In the genomic region with DNA sequence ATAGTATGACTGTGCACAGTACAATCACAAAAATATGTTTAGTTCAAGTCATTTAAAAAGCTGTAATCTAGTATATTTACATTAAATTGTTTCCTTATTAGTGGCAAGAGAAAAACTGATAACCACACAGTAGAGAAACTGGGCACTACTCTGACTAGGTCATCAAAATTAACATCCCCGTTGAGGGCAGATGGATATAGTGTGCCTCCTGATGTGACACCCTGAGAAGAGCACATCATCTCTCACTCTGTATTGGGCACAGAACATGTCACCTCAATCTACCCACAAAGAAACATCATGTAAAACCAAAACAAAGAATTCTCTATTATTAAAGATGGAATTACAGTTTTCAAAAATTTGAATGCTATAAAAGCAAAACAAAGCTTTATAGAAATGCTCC, we compare ENCODE assay signal across 16 cellular contexts.
DNase-seq lines count a peak whose midpoint lies in the region; TF ChIP-seq lines count a peak whose summit lies in the region.
"Had no signal": no experiment of that assay in that cellular context is flagged by ENCODE, and none has a peak within 500 bp of the region (broad histone marks: within the 10 kb centered on the region; RNA-seq: fewer than 3 reads in every experiment).

No MANE protein-coding gene starts in this region.

- H3K27me3 ChIP-seq in PC-9 (ENCODE audit: insufficient read depth, low read depth) (no peaks in the 10 kb centered on the region), mucosa of rectum (ENCODE audit: control insufficient read depth in 2 of 2, insufficient read depth in 2 of 2, low read length in 2 of 2) (no peaks in the 10 kb centered on the region), tibial artery (no peaks in the 10 kb centered on the region), SJCRH30 (no peaks in the 10 kb centered on the region)
- H3K27me3 ChIP-seq: ovary had no signal

- CTCF ChIA-PET in PC-9 (lab: Charles Lee), result no interaction called here

- H3K36me3 Mint-ChIP-seq in immature natural killer cell, result no peaks in the 10 kb centered on the region
- H3K36me3 Mint-ChIP-seq: CD4-positive, CD25-positive, alpha-beta regulatory T cell had no signal

- H3K36me3 ChIP-seq in PC-9 (ENCODE audit: low read depth), result no peaks in the 10 kb centered on the region
- no peaks in the 10 kb centered on the region for H3K36me3 ChIP-seq in mucosa of rectum (ENCODE audit: control insufficient read depth in 2 of 2, insufficient read depth in 2 of 2, low read length in 2 of 2)
- H3K36me3 ChIP-seq in tibial artery, result no peaks in the 10 kb centered on the region
- H3K36me3 ChIP-seq in SJCRH30, result no peaks in the 10 kb centered on the region
- H3K36me3 ChIP-seq: ovary had no signal

- no peak overlapping the region for H3K27ac Mint-ChIP-seq in immature natural killer cell
- H3K27ac Mint-ChIP-seq: activated CD8-positive, alpha-beta T cell treated with anti-CD3 and anti-CD28 coated beads for 36 hours; CD4-positive, CD25-positive, alpha-beta regulatory T cell had no signal

- H3K4me1 ChIP-seq in PC-9 (replicated peaks; ENCODE audit: insufficient read depth), result peaks cover 27% of the 10 kb centered on the region
- peaks cover 12 to 30% of the 10 kb centered on the region in 2 donors for H3K4me1 ChIP-seq in mucosa of rectum (ENCODE audit: control insufficient read depth in 2 of 2, insufficient read depth in 2 of 2, low read length in 2 of 2)
- H3K4me1 ChIP-seq in tibial artery, result peaks cover 0 to 59% (median 11%) of the 10 kb centered on the region in 4 donors
- H3K4me1 ChIP-seq in SJCRH30, result peaks cover 16% of the 10 kb centered on the region; the same call in 1 of the 2 replicates

- H3K9me3 ChIP-seq in PC-9 (ENCODE audit: insufficient read depth, low read depth) (no peaks in the 10 kb centered on the region), mucosa of rectum (ENCODE audit: control insufficient read depth in 2 of 2, low read length in 2 of 2) (no peaks in the 10 kb centered on the region), tibial artery (no peaks in the 10 kb centered on the region), SJCRH30 (replicated peaks) (no peaks in the 10 kb centered on the region)
- H3K9me3 ChIP-seq: ovary had no signal

- H3K27me3 Mint-ChIP-seq in immature natural killer cell (ENCODE audit: low read depth in 3 of 3), result no peaks in the 10 kb centered on the region
- H3K27me3 Mint-ChIP-seq: activated CD8-positive, alpha-beta T cell treated with anti-CD3 and anti-CD28 coated beads for 36 hours; CD4-positive, CD25-positive, alpha-beta regulatory T cell had no signal

- no peaks in the 10 kb centered on the region for H3K79me2 ChIP-seq in PC-9 (ENCODE audit: low read depth)

- DNase-seq in PC-9 (no peak), epithelial cell of prostate (ENCODE audit: low read depth, low spot score) (no peak), tibial artery (no peak), SJCRH30 (no peak), kidney tubule cell (ENCODE audit: low spot score) (no peak), immature natural killer cell (no peak)
- no peak for DNase-seq in stimulated activated naive CD4-positive, alpha-beta T cell treated with Interleukin-2 at 50 U/mL for 16 hours (lab: John Stamatoyannopoulos, UW)
- DNase-seq: activated CD8-positive, alpha-beta T cell treated with anti-CD3 and anti-CD28 coated beads for 36 hours; CD4-positive, CD25-positive, alpha-beta regulatory T cell; glutamatergic neuron; left cardiac atrium; NCI-H1694 treated with DMSO at 0.1 percent for 48 hours; NCI-H748 treated with DMSO at 0.1 percent for 48 hours; ovary had no signal

- no peak overlapping the region for H3K4me3 Mint-ChIP-seq in immature natural killer cell
- H3K4me3 Mint-ChIP-seq: activated CD8-positive, alpha-beta T cell treated with anti-CD3 and anti-CD28 coated beads for 36 hours; CD4-positive, CD25-positive, alpha-beta regulatory T cell had no signal

- peaks cover 0 to 16% (median 0%) of the 10 kb centered on the region in 6 donors for H3K9me3 Mint-ChIP-seq in immature natural killer cell
- H3K9me3 Mint-ChIP-seq: activated CD8-positive, alpha-beta T cell treated with anti-CD3 and anti-CD28 coated beads for 36 hours; CD4-positive, CD25-positive, alpha-beta regulatory T cell had no signal

- H3K4me3 ChIP-seq in PC-9, result no peak overlapping the region
- peak overlapping the region in 1 of 2 donors; percentile 13 for H3K4me3 ChIP-seq in mucosa of rectum (ENCODE audit: low read length in 2 of 2)
- H3K4me3 ChIP-seq in tibial artery, result no peak overlapping the region
- no peak overlapping the region for H3K4me3 ChIP-seq in SJCRH30
- H3K4me3 ChIP-seq: ovary had no signal

- H3K27ac ChIP-seq in PC-9 (peak overlapping the region; percentile 56), epithelial cell of prostate (peak overlapping the region; percentile 73), mucosa of rectum (ENCODE audit: low read depth in 2 of 2, low read length in 2 of 2) (peak overlapping the region; percentile 68 to 94), tibial artery (peak overlapping the region; percentile 53 to 58), SJCRH30 (no peak overlapping the region)
- H3K27ac ChIP-seq: KMS-11, ovary had no signal

- intact Hi-C loops in PC-9 (cut with micrococcal nuclease; ENCODE audit: unreplicated experiment) (no loop called here), tibial artery (cut with DNase I; ENCODE audit: low total_unique reads) (no loop called here)

- peaks cover 8% of the 10 kb centered on the region for H3F3A ChIP-seq in PC-9 (ENCODE audit: insufficient read depth, low read depth)

- BruUV-seq in PC-9 (replicated peaks; lab: Mats Ljungman, UMichigan), result no TSS peak

- POLR2A ChIA-PET in PC-9 (lab: Charles Lee; ENCODE audit: unreplicated experiment), result no interaction called here

- no peaks in the 10 kb centered on the region for H3K4me1 Mint-ChIP-seq in immature natural killer cell
- H3K4me1 Mint-ChIP-seq: CD4-positive, CD25-positive, alpha-beta regulatory T cell had no signal

- TF ChIP-seq CTCF in PC-9 (conservative IDR thresholded peaks at IDR 0.05), result no peak
- TF ChIP-seq CTCF in tibial artery (IDR thresholded peaks at IDR 0.05), result no peak

- peak overlapping the region; percentile 55 for H3K4me2 ChIP-seq in PC-9
- H3K4me2 ChIP-seq: KMS-11 had no signal

- no peaks in the 10 kb centered on the region for H3K9me2 ChIP-seq in PC-9 (ENCODE audit: insufficient read depth)

- H2AFZ ChIP-seq in PC-9, result no peak overlapping the region

- H4K20me1 ChIP-seq in PC-9 (ENCODE audit: insufficient read depth), result no peaks in the 10 kb centered on the region

- H3K9ac ChIP-seq in mucosa of rectum (ENCODE audit: low read depth in 1 of 2, low read length in 2 of 2), result peak overlapping the region in 1 of 2 donors; percentile 30
- H3K9ac ChIP-seq: KMS-11 had no signal
